13 cellular contexts compared by ENCODE assay signal in genomic region chr1:214445201-214445600, GRCh38.
DNase-seq lines count a peak whose midpoint lies in the region; ATAC-seq, FAIRE-seq and TF ChIP-seq lines count a peak whose summit lies in the region.
"Had no signal": no experiment of that assay in that cellular context is flagged by ENCODE, and none has a peak within 500 bp of the region (broad histone marks: within the 10 kb centered on the region; RNA-seq: fewer than 3 reads in every experiment).

No MANE protein-coding gene starts in this region.

- no peaks in the 10 kb centered on the region for H3K9me3 Mint-ChIP-seq in CD4-positive, alpha-beta memory T cell

- H3K79me2 ChIP-seq in PC-9 (ENCODE audit: low read depth) (peaks cover 38% of the 10 kb centered on the region), endothelial cell of umbilical vein (ENCODE audit: control insufficient read depth, insufficient read depth, low read length) (peaks cover 44% of the 10 kb centered on the region)

- FAIRE-seq in endothelial cell of umbilical vein (lab: Jason Lieb, UNC), result no peak

- H3K9me1 ChIP-seq in endothelial cell of umbilical vein (replicated peaks; ENCODE audit: control insufficient read depth, extremely low read depth, insufficient read depth, low read length), result no peaks in the 10 kb centered on the region

- peaks cover 1 to 18% (median 14%) of the 10 kb centered on the region in 4 donors for H3K4me1 Mint-ChIP-seq in CD4-positive, alpha-beta memory T cell

- H3K4me2 ChIP-seq in PC-9, result peak overlapping the region; percentile 79
- H3K4me2 ChIP-seq in endothelial cell of umbilical vein (ENCODE audit: insufficient read depth, low read length), result peak overlapping the region; percentile 50

- no peaks in the 10 kb centered on the region for H3K27me3 ChIP-seq in PC-9 (ENCODE audit: insufficient read depth, low read depth)
- no peaks in the 10 kb centered on the region for H3K27me3 ChIP-seq in endothelial cell of umbilical vein (ENCODE audit: control insufficient read depth in 2 of 2, insufficient read depth in 2 of 2, low read length in 2 of 2)
- H3K27me3 ChIP-seq in MG63, result no peaks in the 10 kb centered on the region
- no peaks in the 10 kb centered on the region for H3K27me3 ChIP-seq in CD4-positive, alpha-beta memory T cell (ENCODE audit: insufficient read depth, low read length)

- no peak overlapping the region for H3K27ac Mint-ChIP-seq in CD4-positive, alpha-beta memory T cell

- peaks cover 61% of the 10 kb centered on the region for H3K4me1 ChIP-seq in PC-9 (replicated peaks; ENCODE audit: insufficient read depth)
- H3K4me1 ChIP-seq in endothelial cell of umbilical vein (ENCODE audit: control insufficient read depth, extremely low read depth, insufficient read depth, low read length), result peaks cover 56% of the 10 kb centered on the region
- H3K4me1 ChIP-seq in CD4-positive, alpha-beta memory T cell (ENCODE audit: insufficient read depth, low read length), result peaks cover 8% of the 10 kb centered on the region

- no peak overlapping the region for H3K4me3 Mint-ChIP-seq in CD4-positive, alpha-beta memory T cell

- dilution Hi-C loops in endothelial cell of umbilical vein (cut with MboI; ENCODE audit: extremely low pct_ligation_motif_present, low sequenced_read_pairs), result no loop called here

- H3K9me2 ChIP-seq in PC-9 (ENCODE audit: insufficient read depth), result no peaks in the 10 kb centered on the region

- BruUV-seq in PC-9 (replicated peaks; lab: Mats Ljungman, UMichigan) (no TSS peak), endothelial cell of umbilical vein (replicated peaks; lab: Mats Ljungman, UMichigan) (no TSS peak)

- peaks cover 55% of the 10 kb centered on the region for H3F3A ChIP-seq in PC-9 (ENCODE audit: insufficient read depth, low read depth)

- H4K20me1 ChIP-seq in PC-9 (ENCODE audit: insufficient read depth) (no peaks in the 10 kb centered on the region), endothelial cell of umbilical vein (replicated peaks; ENCODE audit: control insufficient read depth, extremely low read depth, insufficient read depth, low read length) (no peaks in the 10 kb centered on the region)

- no peaks in the 10 kb centered on the region for H3K27me3 Mint-ChIP-seq in CD4-positive, alpha-beta memory T cell

- H3K36me3 ChIP-seq in PC-9 (ENCODE audit: low read depth) (no peaks in the 10 kb centered on the region), endothelial cell of umbilical vein (ENCODE audit: control insufficient read depth in 2 of 2, extremely low read depth in 1 of 2, insufficient read depth in 2 of 2, low read length in 2 of 2) (no peaks in the 10 kb centered on the region), MG63 (peaks cover 24% of the 10 kb centered on the region)
- no peaks in the 10 kb centered on the region for H3K36me3 ChIP-seq in CD4-positive, alpha-beta memory T cell (ENCODE audit: insufficient read depth, low read length)

- peak overlapping the region; percentile 90 for H3K27ac ChIP-seq in PC-9
- peak overlapping the region; percentile 88 for H3K27ac ChIP-seq in endothelial cell of umbilical vein (ENCODE audit: insufficient read depth, low read depth, low read length)
- peak overlapping the region in 14 of 21 experiments; percentile 21 to 77 (median 58) for H3K27ac ChIP-seq in skin epidermis
- H3K27ac ChIP-seq in CD4-positive, alpha-beta memory T cell (ENCODE audit: low read depth, low read length), result no peak overlapping the region

- peak overlapping the region; percentile 5; the same call in 1 of the 2 replicates for H3K4me3 ChIP-seq in PC-9
- H3K4me3 ChIP-seq in endothelial cell of umbilical vein (replicated peaks in 1 of 3; ENCODE audit: insufficient read depth in 1 of 3, low read depth in 1 of 3, low read length in 3 of 3), result no peak overlapping the region
- H3K4me3 ChIP-seq in skin epidermis, result no peak overlapping the region
- no peak overlapping the region for H3K4me3 ChIP-seq in MG63
- H3K4me3 ChIP-seq in CD4-positive, alpha-beta memory T cell (ENCODE audit: low read length in 2 of 2), result no peak overlapping the region

- no peaks in the 10 kb centered on the region for H3K36me3 Mint-ChIP-seq in CD4-positive, alpha-beta memory T cell

- POLR2A ChIA-PET in PC-9 (lab: Charles Lee; ENCODE audit: unreplicated experiment), result interaction anchor here (0.5 kb wide), 1 partner anchor 44 kb away, joined by 3 read pairs; no protein-coding TSS in a partner anchor
- POLR2A ChIA-PET in endothelial cell of umbilical vein (lab: Charles Lee), result no interaction called here
- POLR2A ChIA-PET in CD4-positive, alpha-beta memory T cell (lab: Charles Lee; ENCODE audit: partially characterized antibody), result no interaction called here

- intact Hi-C loops in PC-9 (cut with micrococcal nuclease; ENCODE audit: unreplicated experiment), result loop anchor here (10.0 kb wide), 1 partner anchor 1120 kb away; the partner anchor contains the start of gene KCTD3
- intact Hi-C loops in endothelial cell of umbilical vein (cut with micrococcal nuclease), result loop anchor here (5.0 kb wide), 1 partner anchor 142 kb away; no protein-coding TSS in a partner anchor
- intact Hi-C loops in CD4-positive, alpha-beta memory T cell (cut with micrococcal nuclease), result no loop called here

- H3K9ac ChIP-seq in endothelial cell of umbilical vein (replicated peaks; ENCODE audit: extremely low read depth, insufficient read depth, low read length), result no peak overlapping the region

- DNase-seq in DMS53 (lab: John Stamatoyannopoulos, UW) (peak; percentile 35), DMS53 treated with DMSO at 0.1 percent for 48 hours (lab: John Stamatoyannopoulos, UW; ENCODE audit: unreplicated experiment) (no peak), PC-9 (peak in 1 of 2 experiments; percentile 64), endothelial cell of umbilical vein (ENCODE audit: low read depth, low spot score) (no peak), MG63 (no peak)
- no peak for DNase-seq in CD4-positive, alpha-beta memory T cell
- DNase-seq: 8988T, GDM1, NCI-H748 treated with DMSO at 0.1 percent for 48 hours, nucleus accumbens, T-helper 1 cell had no signal

- no peaks in the 10 kb centered on the region for H3K9me3 ChIP-seq in PC-9 (ENCODE audit: insufficient read depth, low read depth)
- H3K9me3 ChIP-seq in endothelial cell of umbilical vein (replicated peaks; ENCODE audit: control insufficient read depth, insufficient read depth, low read length), result no peaks in the 10 kb centered on the region
- H3K9me3 ChIP-seq in MG63, result no peaks in the 10 kb centered on the region
- H3K9me3 ChIP-seq in CD4-positive, alpha-beta memory T cell (ENCODE audit: control insufficient read depth in 1 of 2, low read length in 2 of 2), result no peaks in the 10 kb centered on the region

- no peak for TF ChIP-seq POLR2A in endothelial cell of umbilical vein (IDR thresholded peaks at IDR 0.05; ENCODE audit: low read depth, low read length)

- no peak for TF ChIP-seq CTCF in PC-9 (conservative IDR thresholded peaks at IDR 0.05)
- TF ChIP-seq CTCF in endothelial cell of umbilical vein (IDR thresholded peaks at IDR 0.05; ENCODE audit: extremely low read depth in 1 of 2, insufficient read depth in 1 of 2, low read depth in 1 of 2, low read length in 2 of 2), result no peak

- CTCF ChIA-PET in PC-9 (lab: Charles Lee) (no interaction called here), endothelial cell of umbilical vein (lab: Charles Lee) (interaction anchor here (0.6 to 1.4 kb wide), 4 partner anchors 8 to 127 kb away, joined by 3 to 7 read pairs (median 4); no protein-coding TSS in a partner anchor)
- CTCF ChIA-PET in CD4-positive, alpha-beta memory T cell (lab: Charles Lee; ENCODE audit: partially characterized antibody), result no interaction called here

- no peak for ATAC-seq in GM19397 (IDR thresholded peaks at IDR 0.05; ENCODE audit: unreplicated experiment)

- H2AFZ ChIP-seq in PC-9 (no peak overlapping the region), endothelial cell of umbilical vein (ENCODE audit: low read depth, low read length) (no peak overlapping the region)

TF ChIP-seq in endothelial cell of umbilical vein, 7 proteins besides CTCF, POLR2A, EP300 and RAD21:
- no peak for TF ChIP-seq EZH2 (IDR thresholded peaks at IDR 0.05; ENCODE audit: borderline replicate concordance, low read depth, low read length, severe bottlenecking)
- TF ChIP-seq POLR2AphosphoS5 (IDR thresholded peaks at IDR 0.05; ENCODE audit: insufficient read depth, low read depth, low read length), result no peak
- TF ChIP-seq MYC (IDR thresholded peaks at IDR 0.05; ENCODE audit: low read depth, low read length), result no peak
- TF ChIP-seq JUN (IDR thresholded peaks at IDR 0.05; ENCODE audit: borderline replicate concordance, insufficient read depth, insufficient read length, low read depth), result no peak
- no peak for TF ChIP-seq MAX (IDR thresholded peaks at IDR 0.05; ENCODE audit: insufficient read depth, insufficient read length)
- TF ChIP-seq GATA2 (IDR thresholded peaks at IDR 0.05; ENCODE audit: insufficient read depth, insufficient read length, low read depth, low read length), result no peak
